Comparison of ENCODE assay signal across 8 cellular contexts in genomic region chr6:26924206-26924605, GRCh38.
DNase-seq lines count a peak whose midpoint lies in the region; FAIRE-seq and TF ChIP-seq lines count a peak whose summit lies in the region.
"Not testable (repeated sequence)": the region's sequence is repeated elsewhere in the genome, so short reads cannot be mapped to it uniquely, and the experiment has no call there.

No MANE protein-coding gene starts in this region.

- peak overlapping the region; percentile 64 for H3K27ac ChIP-seq in VCaP

- TF ChIP-seq CTCF in AG10803 (conservative IDR thresholded peaks at IDR 0.05; ENCODE audit: low read length); VCaP (conservative IDR thresholded peaks at IDR 0.05); MCF 10A (IDR thresholded peaks at IDR 0.05; ENCODE audit: unreplicated experiment); fibroblast of mammary gland (conservative IDR thresholded peaks at IDR 0.05; ENCODE audit: control insufficient read depth, insufficient read depth, low read depth, low read length); retinal pigment epithelial cell (conservative IDR thresholded peaks at IDR 0.05; ENCODE audit: low read depth, low read length): not testable (repeated sequence)

- not testable (repeated sequence) for H3K36me3 Mint-ChIP-seq in MCF 10A (ENCODE audit: insufficient read depth, unreplicated experiment)

- peak; percentile 89 for FAIRE-seq in H54 (lab: Jason Lieb, UNC)

- POLR2A ChIA-PET in MCF 10A (lab: Yijun Ruan, JAX), result not testable (repeated sequence)

- DNase-seq in AG10803 (ENCODE audit: low read depth) (peak; percentile 4), H54 (ENCODE audit: insufficient read length, low spot score) (peak; percentile 0), M059J (ENCODE audit: low read depth) (peak; percentile 50), MCF 10A (ENCODE audit: unreplicated experiment) (peak; percentile 4), fibroblast of mammary gland (ENCODE audit: low read depth) (peak; percentile 43), iris pigment epithelial cell (ENCODE audit: low read depth) (peak; percentile 74), retinal pigment epithelial cell (ENCODE audit: low read depth) (peak; percentile 3)

- intact Hi-C loops in MCF 10A (cut with micrococcal nuclease), result not testable (repeated sequence)

- not testable (repeated sequence) for H3K4me3 ChIP-seq in AG10803 (ENCODE audit: low read length); fibroblast of mammary gland (ENCODE audit: control insufficient read depth, low read depth, low read length); retinal pigment epithelial cell (ENCODE audit: low read length)

- H3K4me3 Mint-ChIP-seq in MCF 10A (ENCODE audit: unreplicated experiment), result not testable (repeated sequence)

- H3K27ac Mint-ChIP-seq in MCF 10A (ENCODE audit: low read depth, unreplicated experiment), result not testable (repeated sequence)

- TF ChIP-seq POLR2A in H54 (IDR thresholded peaks at IDR 0.05; ENCODE audit: low read depth, low read length), result not testable (repeated sequence)

- not testable (repeated sequence) for H3K27me3 Mint-ChIP-seq in MCF 10A (ENCODE audit: insufficient read depth, unreplicated experiment)

- not testable (repeated sequence) for H3K9me3 Mint-ChIP-seq in MCF 10A (ENCODE audit: unreplicated experiment)

- CTCF ChIA-PET in MCF 10A (lab: Yijun Ruan, JAX), result not testable (repeated sequence)

- H3K4me1 Mint-ChIP-seq in MCF 10A (ENCODE audit: insufficient read depth, unreplicated experiment), result not testable (repeated sequence)

- BruUV-seq in MCF 10A (replicated peaks; lab: Mats Ljungman, UMichigan), result not testable (repeated sequence)

Comparison
In these comparisons a context has a peak if more than half of its experiments do, and no peak if none do; other contexts are left out.
1. DNase-seq: peak in every context shown above with its lines; median percentile 74 in iris pigment epithelial cell; 50 in M059J; 43 in fibroblast of mammary gland; 4 in AG10803; 4 in MCF 10A; 3 in retinal pigment epithelial cell; 0 in H54.